ENCODE assay signal across 8 cellular contexts in genomic region chr13:98565726-98566577, GRCh38. TPM values are rescaled to one million over a fixed set of nuclear protein-coding genes. Genes with fewer than 3 reads are reported as not detected.
DNase-seq lines count a peak whose midpoint lies in the region; ATAC-seq and TF ChIP-seq lines count a peak whose summit lies in the region.

No MANE protein-coding gene starts in this region.

- H3K36me3 ChIP-seq in CD4-positive, alpha-beta memory T cell (ENCODE audit: insufficient read depth, low read length) = no peaks in the 10 kb centered on the region
- H3K36me3 ChIP-seq in SK-N-SH (replicated peaks in 1 of 2; ENCODE audit: control insufficient read depth in 1 of 2, insufficient read depth in 2 of 2, low read length in 1 of 2) = peaks cover 0 to 5% of the 10 kb centered on the region in 2 experiments
- H3K36me3 ChIP-seq in osteoblast (ENCODE audit: insufficient read depth, low read length) = peaks cover 6% of the 10 kb centered on the region

- H2AFZ ChIP-seq in SK-N-SH (ENCODE audit: low read depth) = no peak overlapping the region
- H2AFZ ChIP-seq in osteoblast (ENCODE audit: low read length) = no peak overlapping the region

- no peaks in the 10 kb centered on the region for H3K9me3 ChIP-seq in CD4-positive, alpha-beta memory T cell (ENCODE audit: control insufficient read depth in 1 of 2, low read length in 2 of 2)
- H3K9me3 ChIP-seq in SK-N-SH = no peaks in the 10 kb centered on the region
- H3K9me3 ChIP-seq in osteoblast (ENCODE audit: low read depth, low read length) = no peaks in the 10 kb centered on the region

- CTCF ChIA-PET in CD4-positive, alpha-beta memory T cell (lab: Charles Lee; ENCODE audit: partially characterized antibody) = interaction anchor here (0.9 to 3.5 kb wide), 5 partner anchors 10 to 121 kb away, joined by 3 to 17 read pairs (median 4); no protein-coding TSS in a partner anchor
- CTCF ChIA-PET in SK-N-SH (lab: Yijun Ruan, JAX) = interaction anchor here (0.7 to 1.6 kb wide), 4 partner anchors 9 to 83 kb away, joined by 3 to 4 read pairs (median 4); no protein-coding TSS in a partner anchor

- peak overlapping the region; percentile 94 to 98 (median 97) for H3K27ac Mint-ChIP-seq in CD4-positive, alpha-beta memory T cell

- H3K4me3 ChIP-seq in CD4-positive, alpha-beta memory T cell (ENCODE audit: low read length in 2 of 2) = peak overlapping the region; percentile 4 to 39
- no peak overlapping the region for H3K4me3 ChIP-seq in SK-N-SH (ENCODE audit: low read depth in 2 of 2, low read length in 1 of 2)
- H3K4me3 ChIP-seq in osteoblast (ENCODE audit: insufficient read depth, low read length) = peak overlapping the region; percentile 12

- no peaks in the 10 kb centered on the region for H3K9me3 Mint-ChIP-seq in CD4-positive, alpha-beta memory T cell

- 77% methylated on average over 10 of the region's 18 CpGs for WGBS in SK-N-SH (ENCODE audit: low lambda C conversion rate)

- no peak for TF ChIP-seq EP300 in SK-N-SH (IDR thresholded peaks at IDR 0.05; ENCODE audit: borderline replicate concordance in 1 of 2, low read depth in 1 of 2, low read length in 1 of 2)

- peaks cover 98% of the 10 kb centered on the region for H3K79me2 ChIP-seq in SK-N-SH (ENCODE audit: insufficient read depth)
- peaks cover 97% of the 10 kb centered on the region for H3K79me2 ChIP-seq in osteoblast (ENCODE audit: insufficient read depth, low read length)

- no peak for DNase-seq in CD4-positive, alpha-beta memory T cell
- DNase-seq in SK-N-SH = peak; percentile 38
- peak; percentile 45 for DNase-seq in osteoblast (ENCODE audit: insufficient read length, low spot score, missing footprints)
- no peak for DNase-seq in NCI-H187 treated with DMSO at 0.1 percent for 48 hours (lab: John Stamatoyannopoulos, UW)
- DNase-seq in SHP77 treated with DMSO at 0.1 percent for 48 hours (lab: John Stamatoyannopoulos, UW) = no peak
- DNase-seq in NCI-H2227 treated with DMSO at 0.1 percent for 48 hours (lab: John Stamatoyannopoulos, UW) = no peak
- no peak for DNase-seq in NOMO-1 (lab: John Stamatoyannopoulos, UW; ENCODE audit: unreplicated experiment in 2 of 2)

- no peak overlapping the region for H3K9ac ChIP-seq in SK-N-SH

- H3K9me2 ChIP-seq in SK-N-SH = no peaks in the 10 kb centered on the region

- H3K4me1 Mint-ChIP-seq in CD4-positive, alpha-beta memory T cell = peaks cover 72 to 98% (median 84%) of the 10 kb centered on the region in 4 donors

- H3K36me3 Mint-ChIP-seq in CD4-positive, alpha-beta memory T cell = peaks cover 0 to 17% of the 10 kb centered on the region in 2 donors

- no peak for TF ChIP-seq RAD21 in SK-N-SH (IDR thresholded peaks at IDR 0.05; ENCODE audit: low read length)

- no peaks in the 10 kb centered on the region for H3F3A ChIP-seq in SK-N-SH (replicated peaks; ENCODE audit: insufficient read depth)

- H3K4me3 Mint-ChIP-seq in CD4-positive, alpha-beta memory T cell = peak overlapping the region; percentile 63 to 97 (median 86)

- no peak for TF ChIP-seq CTCF in SK-N-SH (IDR thresholded peaks at IDR 0.05)
- TF ChIP-seq CTCF in osteoblast (IDR thresholded peaks at IDR 0.05; ENCODE audit: extremely low read depth, low read depth, low read length) = no peak

- no peaks in the 10 kb centered on the region for H3K27me3 Mint-ChIP-seq in CD4-positive, alpha-beta memory T cell

- no peaks in the 10 kb centered on the region for H3K27me3 ChIP-seq in CD4-positive, alpha-beta memory T cell (ENCODE audit: insufficient read depth, low read length)
- H3K27me3 ChIP-seq in SK-N-SH (ENCODE audit: insufficient read depth) = no peaks in the 10 kb centered on the region
- H3K27me3 ChIP-seq in osteoblast (ENCODE audit: insufficient read depth, low read length) = no peaks in the 10 kb centered on the region

- H4K20me1 ChIP-seq in SK-N-SH (ENCODE audit: insufficient read depth) = peaks cover 88% of the 10 kb centered on the region
- H4K20me1 ChIP-seq in osteoblast (ENCODE audit: insufficient read depth, low read length) = peaks cover 46% of the 10 kb centered on the region

- POLR2A ChIA-PET in CD4-positive, alpha-beta memory T cell (lab: Charles Lee; ENCODE audit: partially characterized antibody) = interaction anchor here (0.9 to 8.0 kb wide), 6 partner anchors 10 to 85 kb away, joined by 3 to 87 read pairs (median 3); partner anchors contain the start of gene STK24
- POLR2A ChIA-PET in SK-N-SH (lab: Yijun Ruan, JAX) = no interaction called here

- H3K4me1 ChIP-seq in CD4-positive, alpha-beta memory T cell (ENCODE audit: insufficient read depth, low read length) = peaks cover 93% of the 10 kb centered on the region
- H3K4me1 ChIP-seq in SK-N-SH (ENCODE audit: control insufficient read depth in 1 of 2, insufficient read depth in 2 of 2, low read depth in 1 of 2, low read length in 1 of 2) (peaks cover 5 to 18% of the 10 kb centered on the region in 2 experiments; a peak in 1 of 4 replicates), osteoblast (ENCODE audit: insufficient read depth, low read length) (peaks cover 38% of the 10 kb centered on the region)

- peak overlapping the region; percentile 81 for H3K27ac ChIP-seq in CD4-positive, alpha-beta memory T cell (ENCODE audit: low read depth, low read length)
- no peak overlapping the region; a peak in 1 of 4 replicates for H3K27ac ChIP-seq in SK-N-SH (ENCODE audit: low read depth in 2 of 2, low read length in 1 of 2)
- H3K27ac ChIP-seq in osteoblast (ENCODE audit: low read depth, low read length) = peak overlapping the region; percentile 68

- ATAC-seq in esophagus mucosa = peak; percentile 20

- no peak overlapping the region for H3K4me2 ChIP-seq in SK-N-SH
- peak overlapping the region; percentile 46 for H3K4me2 ChIP-seq in osteoblast (ENCODE audit: insufficient read depth, low read length)

- intact Hi-C loops in CD4-positive, alpha-beta memory T cell (cut with micrococcal nuclease) = no loop called here

TF ChIP-seq in SK-N-SH, 30 proteins besides CTCF, POLR2A, EP300 and RAD21 (continues in another document):
- no peak for TF ChIP-seq PBX3 (IDR thresholded peaks at IDR 0.05)
- no peak for TF ChIP-seq GABPA (IDR thresholded peaks at IDR 0.05; ENCODE audit: low read depth)
- no peak for TF ChIP-seq REST (IDR thresholded peaks at IDR 0.05; ENCODE audit: low read depth, low read length)
- no peak for TF ChIP-seq ZBTB33 (IDR thresholded peaks at IDR 0.05; ENCODE audit: borderline replicate concordance, low read depth)
- TF ChIP-seq SIN3A (IDR thresholded peaks at IDR 0.05; ENCODE audit: borderline replicate concordance, low read depth, low read length) = no peak

RNA-seq across cellular contexts. Expression of gene STK24, which starts 11.0 kb away (rescaled TPM):
- 100 to 1,000 TPM; 146 to 147 TPM for total RNA-seq in CD4-positive, alpha-beta memory T cell
- polyA plus RNA-seq in CD4-positive, alpha-beta memory T cell = 10 to 100 TPM; 24.2 to 89.4 TPM
- 17.1 and 30.5 TPM in 2 replicates for polyA plus RNA-seq in SK-N-SH (2012; rRNA removed)
- polyA plus RNA-seq in SK-N-SH (2012; cell fraction: cytosol; rRNA removed) = 37.7 and 54.1 TPM in 2 replicates
- 25.0 and 27.8 TPM in 2 replicates for polyA plus RNA-seq in SK-N-SH (2012; cell fraction: nucleus; rRNA removed)
- 139 TPM for total RNA-seq in esophagus mucosa
- total RNA-seq in osteoblast = 82.2 and 83.4 TPM in 2 replicates

Comparison
In these comparisons a context has a peak if more than half of its experiments do, and no peak if none do; other contexts are left out.
1. DNase-seq: peak in SK-N-SH (single experiment) and osteoblast (single experiment); none in CD4-positive, alpha-beta memory T cell (0 of 5), NCI-H187 treated with DMSO at 0.1 percent for 48 hours (single experiment), SHP77 treated with DMSO at 0.1 percent for 48 hours (single experiment), NCI-H2227 treated with DMSO at 0.1 percent for 48 hours (single experiment) and NOMO-1 (0 of 2).
2. H3K27ac ChIP-seq: peak in CD4-positive, alpha-beta memory T cell (single experiment) and osteoblast (single experiment); none in SK-N-SH (0 of 2).
3. H3K4me3 ChIP-seq: peak in CD4-positive, alpha-beta memory T cell (2 of 2) and osteoblast (single experiment); none in SK-N-SH (0 of 2).